ENCODE assay signal across 1 cellular context in genomic region chr2:241490825-241491505, GRCh38.
TF ChIP-seq lines count a peak whose summit lies in the region.

No MANE protein-coding gene starts in this region.

TF ChIP-seq in GM23338, 12 proteins besides CTCF, POLR2A, EP300 and RAD21 (continued from another document):
- no peak for TF ChIP-seq POLR2AphosphoS5 (IDR thresholded peaks at IDR 0.05; ENCODE audit: low read depth)
- TF ChIP-seq STAT1 (IDR thresholded peaks at IDR 0.05; ENCODE audit: unreplicated experiment), result no peak
- no peak for TF ChIP-seq ZNF114 (CRISPR knock-in tag; IDR thresholded peaks at IDR 0.05)
- no peak for TF ChIP-seq NANOG (IDR thresholded peaks at IDR 0.05; ENCODE audit: borderline replicate concordance)
- no peak for TF ChIP-seq EZH2 (IDR thresholded peaks at IDR 0.05; ENCODE audit: low read depth, unreplicated experiment)
- TF ChIP-seq, protein P1, sequence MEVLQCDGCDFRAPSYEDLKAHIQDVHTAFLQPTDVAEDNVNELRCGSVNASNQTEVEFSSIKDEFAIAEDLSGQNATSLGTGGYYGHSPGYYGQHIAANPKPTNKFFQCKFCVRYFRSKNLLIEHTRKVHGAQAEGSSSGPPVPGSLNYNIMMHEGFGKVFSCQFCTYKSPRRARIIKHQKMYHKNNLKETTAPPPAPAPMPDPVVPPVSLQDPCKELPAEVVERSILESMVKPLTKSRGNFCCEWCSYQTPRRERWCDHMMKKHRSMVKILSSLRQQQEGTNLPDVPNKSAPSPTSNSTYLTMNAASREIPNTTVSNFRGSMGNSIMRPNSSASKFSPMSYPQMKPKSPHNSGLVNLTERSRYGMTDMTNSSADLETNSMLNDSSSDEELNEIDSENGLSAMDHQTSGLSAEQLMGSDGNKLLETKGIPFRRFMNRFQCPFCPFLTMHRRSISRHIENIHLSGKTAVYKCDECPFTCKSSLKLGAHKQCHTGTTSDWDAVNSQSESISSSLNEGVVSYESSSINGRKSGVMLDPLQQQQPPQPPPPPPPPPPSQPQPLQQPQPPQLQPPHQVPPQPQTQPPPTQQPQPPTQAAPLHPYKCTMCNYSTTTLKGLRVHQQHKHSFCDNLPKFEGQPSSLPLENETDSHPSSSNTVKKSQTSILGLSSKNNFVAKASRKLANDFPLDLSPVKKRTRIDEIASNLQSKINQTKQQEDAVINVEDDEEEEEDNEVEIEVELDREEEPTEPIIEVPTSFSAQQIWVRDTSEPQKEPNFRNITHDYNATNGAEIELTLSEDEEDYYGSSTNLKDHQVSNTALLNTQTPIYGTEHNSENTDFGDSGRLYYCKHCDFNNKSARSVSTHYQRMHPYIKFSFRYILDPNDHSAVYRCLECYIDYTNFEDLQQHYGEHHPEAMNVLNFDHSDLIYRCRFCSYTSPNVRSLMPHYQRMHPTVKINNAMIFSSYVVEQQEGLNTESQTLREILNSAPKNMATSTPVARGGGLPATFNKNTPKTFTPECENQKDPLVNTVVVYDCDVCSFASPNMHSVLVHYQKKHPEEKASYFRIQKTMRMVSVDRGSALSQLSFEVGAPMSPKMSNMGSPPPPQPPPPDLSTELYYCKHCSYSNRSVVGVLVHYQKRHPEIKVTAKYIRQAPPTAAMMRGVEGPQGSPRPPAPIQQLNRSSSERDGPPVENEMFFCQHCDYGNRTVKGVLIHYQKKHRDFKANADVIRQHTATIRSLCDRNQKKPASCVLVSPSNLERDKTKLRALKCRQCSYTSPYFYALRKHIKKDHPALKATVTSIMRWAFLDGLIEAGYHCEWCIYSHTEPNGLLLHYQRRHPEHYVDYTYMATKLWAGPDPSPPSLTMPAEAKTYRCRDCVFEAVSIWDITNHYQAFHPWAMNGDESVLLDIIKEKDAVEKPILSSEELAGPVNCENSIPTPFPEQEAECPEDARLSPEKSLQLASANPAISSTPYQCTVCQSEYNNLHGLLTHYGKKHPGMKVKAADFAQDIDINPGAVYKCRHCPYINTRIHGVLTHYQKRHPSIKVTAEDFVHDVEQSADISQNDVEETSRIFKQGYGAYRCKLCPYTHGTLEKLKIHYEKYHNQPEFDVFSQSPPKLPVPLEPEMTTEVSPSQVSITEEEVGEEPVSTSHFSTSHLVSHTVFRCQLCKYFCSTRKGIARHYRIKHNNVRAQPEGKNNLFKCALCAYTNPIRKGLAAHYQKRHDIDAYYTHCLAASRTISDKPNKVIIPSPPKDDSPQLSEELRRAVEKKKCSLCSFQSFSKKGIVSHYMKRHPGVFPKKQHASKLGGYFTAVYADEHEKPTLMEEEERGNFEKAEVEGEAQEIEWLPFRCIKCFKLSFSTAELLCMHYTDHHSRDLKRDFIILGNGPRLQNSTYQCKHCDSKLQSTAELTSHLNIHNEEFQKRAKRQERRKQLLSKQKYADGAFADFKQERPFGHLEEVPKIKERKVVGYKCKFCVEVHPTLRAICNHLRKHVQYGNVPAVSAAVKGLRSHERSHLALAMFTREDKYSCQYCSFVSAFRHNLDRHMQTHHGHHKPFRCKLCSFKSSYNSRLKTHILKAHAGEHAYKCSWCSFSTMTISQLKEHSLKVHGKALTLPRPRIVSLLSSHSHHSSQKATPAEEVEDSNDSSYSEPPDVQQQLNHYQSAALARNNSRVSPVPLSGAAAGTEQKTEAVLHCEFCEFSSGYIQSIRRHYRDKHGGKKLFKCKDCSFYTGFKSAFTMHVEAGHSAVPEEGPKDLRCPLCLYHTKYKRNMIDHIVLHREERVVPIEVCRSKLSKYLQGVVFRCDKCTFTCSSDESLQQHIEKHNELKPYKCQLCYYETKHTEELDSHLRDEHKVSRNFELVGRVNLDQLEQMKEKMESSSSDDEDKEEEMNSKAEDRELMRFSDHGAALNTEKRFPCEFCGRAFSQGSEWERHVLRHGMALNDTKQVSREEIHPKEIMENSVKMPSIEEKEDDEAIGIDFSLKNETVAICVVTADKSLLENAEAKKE (CRISPR knock-in tag; IDR thresholded peaks at IDR 0.05), result no peak
